Comparison of ENCODE assay signal across 8 cellular contexts in genomic region chr17:980406-981291, GRCh38. TPM values are rescaled to one million over a fixed set of nuclear protein-coding genes. Genes with fewer than 3 reads are reported as not detected.
DNase-seq lines count a peak whose midpoint lies in the region; ATAC-seq, FAIRE-seq and TF ChIP-seq lines count a peak whose summit lies in the region.

No MANE protein-coding gene starts in this region.

- H3K27ac ChIP-seq in HepG2 (ENCODE audit: extremely low read length, insufficient read depth, low read length): peak overlapping the region; percentile 71

- H3K27ac Mint-ChIP-seq in Calu3 (ENCODE audit: unreplicated experiment): no peak overlapping the region
- peak overlapping the region; percentile 79 for H3K27ac Mint-ChIP-seq in activated CD4-positive, alpha-beta T cell treated with anti-CD3 and anti-CD28 coated beads, Interleukin-2, amount 10 ng/mL, durations not matched to agents 7 days and 5 days

- H3K4me1 Mint-ChIP-seq in Calu3 (ENCODE audit: low read depth, unreplicated experiment): no peaks in the 10 kb centered on the region
- peaks cover 18% of the 10 kb centered on the region for H3K4me1 Mint-ChIP-seq in activated CD4-positive, alpha-beta T cell treated with anti-CD3 and anti-CD28 coated beads, Interleukin-2, amount 10 ng/mL, durations not matched to agents 7 days and 5 days

- POLR2A ChIA-PET in activated CD4-positive, alpha-beta T cell treated with anti-CD3 and anti-CD28 coated beads, Interleukin-2, amount 10 ng/mL, durations not matched to agents 7 days and 5 days (lab: Charles Lee): interaction anchor here (0.6 to 0.9 kb wide), 3 partner anchors 16 to 244 kb away, joined by 3 read pairs; partner anchors contain the start of gene TIMM22
- POLR2A ChIA-PET in HepG2 (lab: Yijun Ruan, JAX): interaction anchor here (0.8 to 3.1 kb wide), 20 partner anchors 16 to 628 kb away, joined by 3 to 27 read pairs (median 5); partner anchors contain the start of genes GEMIN4, GLOD4, MRM3 and RPH3AL

- peak; percentile 34 for TF ChIP-seq CTCF in Calu3 (IDR thresholded peaks at IDR 0.05; ENCODE audit: unreplicated experiment)
- peak; percentile 86 for TF ChIP-seq CTCF in HepG2 (CRISPR knock-in tag; IDR thresholded peaks at IDR 0.05)

- H3K4me3 Mint-ChIP-seq in Calu3 (ENCODE audit: low read depth, unreplicated experiment): peak overlapping the region; percentile 73
- H3K4me3 Mint-ChIP-seq in activated CD4-positive, alpha-beta T cell treated with anti-CD3 and anti-CD28 coated beads, Interleukin-2, amount 10 ng/mL, durations not matched to agents 7 days and 5 days: peak overlapping the region; percentile 69

- ATAC-seq in HG03196 (IDR thresholded peaks at IDR 0.05; ENCODE audit: unreplicated experiment): peak; percentile 47
- ATAC-seq in HepG2: peak; percentile 70
- no peak for ATAC-seq in HG03571 (IDR thresholded peaks at IDR 0.05; ENCODE audit: unreplicated experiment)

- no peaks in the 10 kb centered on the region for H3K36me3 ChIP-seq in HepG2 (replicated peaks in 1 of 2; ENCODE audit: control insufficient read depth in 1 of 2, insufficient read depth in 2 of 2, low read length in 2 of 2)

- peak; percentile 84 for TF ChIP-seq RAD21 in HepG2 (CRISPR knock-in tag; IDR thresholded peaks at IDR 0.05)

- no peaks in the 10 kb centered on the region for H3K9me3 ChIP-seq in HepG2 (ENCODE audit: low read length)

- TF ChIP-seq EP300 in HepG2 (IDR thresholded peaks at IDR 0.05; ENCODE audit: low read depth in 2 of 2, low read length in 2 of 2) (no peak), HepG2 (CRISPR knock-in tag; IDR thresholded peaks at IDR 0.05; ENCODE audit: borderline replicate concordance) (no peak)

- BruUV-seq in Calu3 (replicated peaks; lab: Mats Ljungman, UMichigan): no TSS peak
- BruUV-seq in HepG2 (replicated peaks; lab: Mats Ljungman, UMichigan): TSS peak; percentile 56

- peak; percentile 80 for FAIRE-seq in HepG2 (lab: Jason Lieb, UNC)

- in situ Hi-C loops in HepG2 (cut with HindIII; ENCODE audit: extremely low pct_ligation_motif_present, low pct_unique_long_range_greater_than_20kb): loop anchor here (5.0 kb wide), 2 partner anchors 98 to 198 kb away; partner anchors contain the start of genes GLOD4 and MRM3

- H3K27me3 Mint-ChIP-seq in Calu3 (ENCODE audit: unreplicated experiment): peaks cover 11% of the 10 kb centered on the region
- peaks cover 27% of the 10 kb centered on the region for H3K27me3 Mint-ChIP-seq in activated CD4-positive, alpha-beta T cell treated with anti-CD3 and anti-CD28 coated beads, Interleukin-2, amount 10 ng/mL, durations not matched to agents 7 days and 5 days

- H3K79me2 ChIP-seq in HepG2 (ENCODE audit: insufficient read depth, low read length): peaks cover 28% of the 10 kb centered on the region

- intact Hi-C loops in Calu3 (cut with micrococcal nuclease; ENCODE audit: unreplicated experiment): loop anchor here (1.0 to 10.0 kb wide), 2 partner anchors 106 to 185 kb away; no protein-coding TSS in a partner anchor
- intact Hi-C loops in HepG2 (cut with micrococcal nuclease; ENCODE audit: unreplicated experiment): loop anchor here (2.0 kb wide), 1 partner anchor 186 kb away; no protein-coding TSS in a partner anchor

- no peaks in the 10 kb centered on the region for H4K20me1 ChIP-seq in HepG2 (ENCODE audit: insufficient read depth, low read length)

- peak overlapping the region; percentile 62 for H3K9ac ChIP-seq in HepG2 (ENCODE audit: insufficient read depth, low read depth, low read length)

- H3K27me3 ChIP-seq in HepG2 (ENCODE audit: control insufficient read depth in 1 of 2, insufficient read depth in 2 of 2, low read length in 2 of 2): no peaks in the 10 kb centered on the region

- WGBS in HepG2 (ENCODE audit: low lambda C conversion rate): 13% methylated on average over 39 of the region's 43 CpGs

- H3K4me2 ChIP-seq in HepG2 (ENCODE audit: low read depth, low read length): peak overlapping the region; percentile 84

- H3K4me1 ChIP-seq in HepG2 (ENCODE audit: insufficient read depth, low read length): peaks cover 53% of the 10 kb centered on the region

- H3K9me3 Mint-ChIP-seq in Calu3 (ENCODE audit: low read depth, unreplicated experiment): no peaks in the 10 kb centered on the region
- H3K9me3 Mint-ChIP-seq in activated CD4-positive, alpha-beta T cell treated with anti-CD3 and anti-CD28 coated beads, Interleukin-2, amount 10 ng/mL, durations not matched to agents 7 days and 5 days: no peaks in the 10 kb centered on the region

- no peak overlapping the region for H2AFZ ChIP-seq in HepG2 (ENCODE audit: low read length)

- CTCF ChIA-PET in Calu3 (lab: Charles Lee) (interaction anchor here (0.7 to 1.1 kb wide), 8 partner anchors 16 to 265 kb away, joined by 3 to 12 read pairs (median 5); partner anchors contain the start of gene TIMM22), HepG2 (lab: Yijun Ruan, JAX; ENCODE audit: low intra/inter-chr PET ratio, low total read pairs) (interaction anchor here (2.2 to 2.4 kb wide), 2 partner anchors 101 to 186 kb away, joined by 10 to 13 read pairs; no protein-coding TSS in a partner anchor)
- CTCF ChIA-PET in activated CD4-positive, alpha-beta T cell treated with anti-CD3 and anti-CD28 coated beads, Interleukin-2, amount 10 ng/mL, durations not matched to agents 7 days and 5 days (lab: Charles Lee): interaction anchor here (0.7 to 4.3 kb wide), 23 partner anchors 8 to 575 kb away, joined by 3 to 31 read pairs (median 3); partner anchors contain the start of genes GLOD4, MRM3 and TIMM22

- peaks cover 5% of the 10 kb centered on the region for H3K36me3 Mint-ChIP-seq in Calu3 (ENCODE audit: insufficient read depth, unreplicated experiment)
- H3K36me3 Mint-ChIP-seq in activated CD4-positive, alpha-beta T cell treated with anti-CD3 and anti-CD28 coated beads, Interleukin-2, amount 10 ng/mL, durations not matched to agents 7 days and 5 days (ENCODE audit: low read depth): peaks cover 2% of the 10 kb centered on the region

- peak; percentile 70 for DNase-seq in Calu3
- DNase-seq in NCI-H526 (lab: John Stamatoyannopoulos, UW): peak; percentile 71 to 88
- peak; percentile 88 for DNase-seq in activated CD4-positive, alpha-beta T cell treated with anti-CD3 and anti-CD28 coated beads, Interleukin-2, amount 10 ng/mL, durations not matched to agents 7 days and 5 days
- DNase-seq in dermis blood vessel endothelial cell: peak; percentile 91
- DNase-seq in HepG2 (ENCODE audit: low spot score): peak; percentile 84
- DNase-seq in stimulated activated CD4-positive, alpha-beta T cell treated with anti-CD3 and anti-CD28 coated beads, Interleukin-4, amount 100 ng/mL, for 1 hour: peak; percentile 68

- no peak for TF ChIP-seq POLR2A in HepG2 (IDR thresholded peaks at IDR 0.05; ENCODE audit: insufficient read depth in 1 of 2, low read depth in 2 of 2, low read length in 2 of 2)

- H3K4me3 ChIP-seq in HepG2 (replicated peaks in 1 of 3; ENCODE audit: insufficient read depth in 1 of 3, low read depth in 2 of 3, low read length in 3 of 3): peak overlapping the region; percentile 57 to 85 (median 66); a peak in 5 of 6 replicates

RNA-seq across cellular contexts. Expression of gene NXN, which starts 1.1 kb away (rescaled TPM):
- total RNA-seq in Calu3 (2022): 1.8 and 2.3 TPM in 2 replicates
- under 1 TPM; 0.22 to 0.65 TPM for total RNA-seq in activated CD4-positive, alpha-beta T cell treated with anti-CD3 and anti-CD28 coated beads, Interleukin-2, amount 10 ng/mL, durations not matched to agents 7 days and 5 days
- total RNA-seq in dermis blood vessel endothelial cell: 123 and 138 TPM in 2 replicates
- total RNA-seq in HepG2 (2016; rRNA removed; fragmentation: Illumina TruSeq; extraction: Trizol): 21.3 and 22.2 TPM in 2 replicates
- 13.3 and 13.9 TPM in 2 replicates for total RNA-seq in HepG2 (2016; cell fraction: cytosol; rRNA removed; fragmentation: Illumina TruSeq; extraction: Trizol; ENCODE audit: low read depth)
- total RNA-seq in HepG2 (2016; cell fraction: insoluble cytoplasmic fraction; rRNA removed; fragmentation: Illumina TruSeq; extraction: Trizol): 16.8 and 27.5 TPM in 2 replicates
- total RNA-seq in HepG2 (2016; cell fraction: membrane; rRNA removed; fragmentation: Illumina TruSeq; extraction: Trizol): 21.1 and 21.3 TPM in 2 replicates
- total RNA-seq in HepG2 (2016; cell fraction: nucleus; rRNA removed; fragmentation: Illumina TruSeq; extraction: Trizol): 15.4 and 15.6 TPM in 2 replicates
- 22.3 and 24.3 TPM in 2 replicates for polyA plus RNA-seq in HepG2 (2011; rRNA removed)
- polyA plus RNA-seq in HepG2 (2011; cell fraction: cytosol; rRNA removed): 21.0 and 28.9 TPM in 2 replicates
- polyA plus RNA-seq in HepG2 (2011; cell fraction: nucleus; rRNA removed): 17.8 and 20.8 TPM in 2 replicates
- polyA plus RNA-seq in HepG2 (2012): 14.8 and 16.8 TPM in 2 replicates
- polyA plus RNA-seq in HepG2 (2016; cell fraction: cytosol; fragmentation: Illumina TruSeq; extraction: Trizol; ENCODE audit: low read depth): 11.0 and 11.8 TPM in 2 replicates
- polyA plus RNA-seq in HepG2 (2016; cell fraction: insoluble cytoplasmic fraction; fragmentation: Illumina TruSeq; extraction: Trizol; ENCODE audit: low read depth): 23.0 and 33.6 TPM in 2 replicates
- 21.3 and 21.9 TPM in 2 replicates for polyA plus RNA-seq in HepG2 (2016; cell fraction: membrane; fragmentation: Illumina TruSeq; extraction: Trizol; ENCODE audit: low read depth)
- polyA plus RNA-seq in HepG2 (2016; cell fraction: nucleus; fragmentation: Illumina TruSeq; extraction: Trizol; ENCODE audit: insufficient read depth, low read depth): 24.4 and 29.9 TPM in 2 replicates
- 9.8 and 67.1 TPM in 2 replicates for polyA minus RNA-seq in HepG2 (2011; rRNA and poly(A)+ RNA removed; ENCODE audit: low replicate concordance)
- 23.8 and 25.1 TPM in 2 replicates for polyA minus RNA-seq in HepG2 (2011; cell fraction: cytosol; rRNA and poly(A)+ RNA removed)
- 16.8 and 18.4 TPM in 2 replicates for polyA minus RNA-seq in HepG2 (2011; cell fraction: nucleus; rRNA and poly(A)+ RNA removed)

RNA-seq across cellular contexts. Expression of gene TIMM22, which starts 16.3 kb away (rescaled TPM):
- 7.2 and 7.7 TPM in 2 replicates for total RNA-seq in Calu3 (2022)
- total RNA-seq in activated CD4-positive, alpha-beta T cell treated with anti-CD3 and anti-CD28 coated beads, Interleukin-2, amount 10 ng/mL, durations not matched to agents 7 days and 5 days: 1 to 10 TPM; 8.4 to 9.2 TPM
- 22.3 and 22.4 TPM in 2 replicates for total RNA-seq in dermis blood vessel endothelial cell
- total RNA-seq in HepG2 (2016; rRNA removed; fragmentation: Illumina TruSeq; extraction: Trizol): 15.5 and 16.3 TPM in 2 replicates
- 4.9 and 5.4 TPM in 2 replicates for total RNA-seq in HepG2 (2016; cell fraction: cytosol; rRNA removed; fragmentation: Illumina TruSeq; extraction: Trizol; ENCODE audit: low read depth)
- 15.6 and 15.9 TPM in 2 replicates for total RNA-seq in HepG2 (2016; cell fraction: insoluble cytoplasmic fraction; rRNA removed; fragmentation: Illumina TruSeq; extraction: Trizol)
- 11.2 and 11.4 TPM in 2 replicates for total RNA-seq in HepG2 (2016; cell fraction: membrane; rRNA removed; fragmentation: Illumina TruSeq; extraction: Trizol)
- total RNA-seq in HepG2 (2016; cell fraction: nucleus; rRNA removed; fragmentation: Illumina TruSeq; extraction: Trizol): 10.4 and 11.1 TPM in 2 replicates
- 5.9 and 6.2 TPM in 2 replicates for polyA plus RNA-seq in HepG2 (2011; rRNA removed)
- polyA plus RNA-seq in HepG2 (2011; cell fraction: cytosol; rRNA removed): 7.1 and 7.6 TPM in 2 replicates
- polyA plus RNA-seq in HepG2 (2011; cell fraction: nucleus; rRNA removed): 6.4 and 7.1 TPM in 2 replicates
- polyA plus RNA-seq in HepG2 (2012): 6.3 and 7.0 TPM in 2 replicates
- polyA plus RNA-seq in HepG2 (2016; cell fraction: cytosol; fragmentation: Illumina TruSeq; extraction: Trizol; ENCODE audit: low read depth): 4.7 and 4.8 TPM in 2 replicates
- polyA plus RNA-seq in HepG2 (2016; cell fraction: insoluble cytoplasmic fraction; fragmentation: Illumina TruSeq; extraction: Trizol; ENCODE audit: low read depth): 15.5 and 17.0 TPM in 2 replicates
- 8.7 and 9.5 TPM in 2 replicates for polyA plus RNA-seq in HepG2 (2016; cell fraction: membrane; fragmentation: Illumina TruSeq; extraction: Trizol; ENCODE audit: low read depth)
- 13.9 and 14.1 TPM in 2 replicates for polyA plus RNA-seq in HepG2 (2016; cell fraction: nucleus; fragmentation: Illumina TruSeq; extraction: Trizol; ENCODE audit: insufficient read depth, low read depth)
- 13.7 and 22.2 TPM in 2 replicates for polyA minus RNA-seq in HepG2 (2011; rRNA and poly(A)+ RNA removed; ENCODE audit: low replicate concordance)
- polyA minus RNA-seq in HepG2 (2011; cell fraction: cytosol; rRNA and poly(A)+ RNA removed): 4.3 and 4.9 TPM in 2 replicates
- polyA minus RNA-seq in HepG2 (2011; cell fraction: nucleus; rRNA and poly(A)+ RNA removed): 19.9 and 20.0 TPM in 2 replicates
